ENCODE assay signal across 19 cellular contexts in the genomic region with DNA sequence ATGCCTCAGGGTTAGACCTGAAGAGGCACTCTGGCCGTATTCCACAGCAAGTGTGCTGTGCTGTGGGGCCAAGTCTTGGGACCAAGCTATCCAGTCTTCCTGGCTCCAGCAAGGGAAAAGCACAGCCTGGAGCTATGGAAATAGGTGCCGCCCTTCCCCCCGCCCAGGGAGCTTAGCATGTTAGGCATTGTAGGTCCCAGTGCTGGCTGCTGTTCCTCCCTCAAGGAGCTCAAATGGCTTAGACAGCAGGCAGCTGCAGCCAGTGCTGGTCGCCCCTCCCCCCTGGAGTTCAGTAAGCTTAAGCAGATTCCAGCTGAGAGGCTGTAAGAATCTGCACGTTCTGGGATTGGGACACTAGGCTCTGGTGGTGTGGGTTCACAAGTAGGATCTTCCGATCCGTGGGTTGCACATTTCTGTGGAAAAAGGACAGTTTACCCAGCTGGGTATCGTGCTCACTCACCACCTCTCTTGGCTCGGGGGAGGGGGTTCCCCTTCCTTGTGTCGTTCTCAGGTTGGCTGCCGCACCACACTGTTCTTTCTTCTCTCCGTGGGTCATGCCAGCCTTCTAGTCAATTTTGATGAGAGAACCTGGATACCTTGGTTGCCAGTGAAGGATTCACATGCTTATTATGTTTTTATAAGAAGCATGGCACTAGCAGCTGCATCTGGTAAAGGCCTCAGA.
DNase-seq lines count a peak whose midpoint lies in the region; ATAC-seq, FAIRE-seq and TF ChIP-seq lines count a peak whose summit lies in the region.
"Had no signal": no experiment of that assay in that cellular context is flagged by ENCODE, and none has a peak within 500 bp of the region (broad histone marks: within the 10 kb centered on the region; RNA-seq: fewer than 3 reads in every experiment).

No MANE protein-coding gene starts in this region.

- no peak for TF ChIP-seq RAD21 in A549 (conservative IDR thresholded peaks at IDR 0.05 in 1 of 2, IDR thresholded peaks at IDR 0.05 in 1 of 2)

- no peaks in the 10 kb centered on the region for H3K36me3 Mint-ChIP-seq in mesothelial cell of epicardium

- DNase-seq in A549 (ENCODE audit: low read depth in 1 of 2, low spot score in 1 of 2) (peak in 1 of 2 experiments; percentile 38), NCI-H1105 (lab: John Stamatoyannopoulos, UW) (peak; percentile 34), mesothelial cell of epicardium (ENCODE audit: low spot score in 2 of 2, unreplicated experiment in 2 of 2) (peak; percentile 28 to 55), MG63 (no peak), gastrocnemius medialis (no peak), NCI-H1436 treated with DMSO at 0.1 percent for 48 hours (lab: John Stamatoyannopoulos, UW) (no peak), OCI-M1 (lab: John Stamatoyannopoulos, UW) (no peak)
- DNase-seq: activated CD4-positive, alpha-beta T cell treated with anti-CD3 and anti-CD28 coated beads, Interleukin-2, amount 50 U/mL, for 1 hour; effector CD4-positive, alpha-beta T cell; left ventricle myocardium inferior; NCI-H1436; stimulated activated CD8-positive, alpha-beta memory T cell treated with anti-CD3 and anti-CD28 coated beads, Interleukin-4, amount 100 ng/mL, for 48 hours; T-helper 1 cell; upper lobe of right lung had no signal

- intact Hi-C loops in gastrocnemius medialis (cut with DNase I; ENCODE audit: low total_unique reads): no loop called here

- in situ Hi-C loops in gastrocnemius medialis (cut with MboI; ENCODE audit: low sequenced_read_pairs in 4 of 4): no loop called here

- no peak overlapping the region for H3K27ac Mint-ChIP-seq in mesothelial cell of epicardium
- H3K27ac Mint-ChIP-seq: activated T-helper 1 cell treated with anti-CD3 and anti-CD28 coated beads, Interleukin-12 subunit alpha, Interleukin-12 subunit beta, Interleukin-2, Interleukin-4 antibody, amounts not matched to agents 30 ng/mL and 10 ng/mL and 1 ng/mL, durations not matched to agents 14 hours and 24 hours and 36 hours had no signal

- CTCF ChIA-PET in A549 (lab: Yijun Ruan, JAX): interaction anchor here (1.1 kb wide), 1 partner anchor 1204 kb away, joined by 3 read pairs; no protein-coding TSS in a partner anchor

- no peak for TF ChIP-seq EP300 in A549 (IDR thresholded peaks at IDR 0.05)

- FAIRE-seq in A549 (lab: Jason Lieb, UNC): no peak
- FAIRE-seq: frontal cortex, GM12892 had no signal

- peaks cover 23% of the 10 kb centered on the region; the same call in 2 of the 3 replicates for H3K4me1 ChIP-seq in A549
- H3K4me1 ChIP-seq in gastrocnemius medialis: no peaks in the 10 kb centered on the region
- H3K4me1 ChIP-seq: ascending aorta, left ventricle myocardium inferior, upper lobe of right lung had no signal

- H3K4me2 ChIP-seq in A549: peak overlapping the region; percentile 26; the same call in 1 of the 3 replicates

- 77% methylated on average over 11 of the region's 12 CpGs for WGBS in A549 (ENCODE audit: missing lambda C conversion rate)

- peaks cover 10% of the 10 kb centered on the region for H3K4me1 Mint-ChIP-seq in mesothelial cell of epicardium

- peaks cover 19% of the 10 kb centered on the region for H3K9me3 Mint-ChIP-seq in mesothelial cell of epicardium

- TF ChIP-seq POLR2A in A549 (IDR thresholded peaks at IDR 0.05; ENCODE audit: low read length) (no peak), gastrocnemius medialis (IDR thresholded peaks at IDR 0.05) (no peak)

- H3K27ac ChIP-seq in A549: peak overlapping the region in 1 of 2 experiments; percentile 24; a peak in 1 of 6 replicates
- peak overlapping the region; percentile 8 for H3K27ac ChIP-seq in cingulate gyrus (ENCODE audit: low read depth, low read length)
- H3K27ac ChIP-seq in gastrocnemius medialis: no peak overlapping the region
- H3K27ac ChIP-seq: ascending aorta, left ventricle myocardium inferior, upper lobe of right lung had no signal

- ATAC-seq in A549 (peak in 1 of 2 experiments; percentile 27; a peak in 2 of 6 replicates), gastrocnemius medialis (no peak)
- ATAC-seq: upper lobe of right lung had no signal

- peaks cover 8% of the 10 kb centered on the region; the same call in 2 of the 3 replicates for H3K9me3 ChIP-seq in A549
- no peaks in the 10 kb centered on the region for H3K9me3 ChIP-seq in MG63
- no peaks in the 10 kb centered on the region for H3K9me3 ChIP-seq in gastrocnemius medialis
- H3K9me3 ChIP-seq: ascending aorta, upper lobe of right lung had no signal

- POLR2A ChIA-PET in A549 (lab: Yijun Ruan, JAX): no interaction called here

- H3K4me3 ChIP-seq in A549 (no peak overlapping the region), MG63 (no peak overlapping the region), gastrocnemius medialis (no peak overlapping the region)
- H3K4me3 ChIP-seq: ascending aorta, left ventricle myocardium inferior, upper lobe of right lung had no signal

- H3K27me3 ChIP-seq in MG63: no peaks in the 10 kb centered on the region
- H3K27me3 ChIP-seq in gastrocnemius medialis: no peaks in the 10 kb centered on the region
- H3K27me3 ChIP-seq: ascending aorta, upper lobe of right lung had no signal

- no peak overlapping the region for H3K4me3 Mint-ChIP-seq in mesothelial cell of epicardium
- H3K4me3 Mint-ChIP-seq: activated T-helper 1 cell treated with anti-CD3 and anti-CD28 coated beads, Interleukin-12 subunit alpha, Interleukin-12 subunit beta, Interleukin-2, Interleukin-4 antibody, amounts not matched to agents 30 ng/mL and 10 ng/mL and 1 ng/mL, durations not matched to agents 14 hours and 24 hours and 36 hours had no signal

- no peak for TF ChIP-seq CTCF in A549 (IDR thresholded peaks at IDR 0.05)
- no peak for TF ChIP-seq CTCF in mesothelial cell of epicardium (IDR thresholded peaks at IDR 0.05; ENCODE audit: unreplicated experiment)
- TF ChIP-seq CTCF in gastrocnemius medialis (IDR thresholded peaks at IDR 0.05 in 4 of 5, conservative IDR thresholded peaks at IDR 0.05 in 1 of 5): no peak

- H3K36me3 ChIP-seq in MG63 (no peaks in the 10 kb centered on the region), gastrocnemius medialis (no peaks in the 10 kb centered on the region)
- H3K36me3 ChIP-seq: ascending aorta, left ventricle myocardium inferior, upper lobe of right lung had no signal

- H3K27me3 Mint-ChIP-seq in mesothelial cell of epicardium (ENCODE audit: low read depth): no peaks in the 10 kb centered on the region

TF ChIP-seq in A549, 52 proteins besides CTCF, POLR2A, EP300 and RAD21:
- no peak for TF ChIP-seq FOXS1 (CRISPR knock-in tag; IDR thresholded peaks at IDR 0.05)
- no peak for TF ChIP-seq ELK1 (IDR thresholded peaks at IDR 0.05; ENCODE audit: low read depth, low read length)
- TF ChIP-seq, protein P1, sequence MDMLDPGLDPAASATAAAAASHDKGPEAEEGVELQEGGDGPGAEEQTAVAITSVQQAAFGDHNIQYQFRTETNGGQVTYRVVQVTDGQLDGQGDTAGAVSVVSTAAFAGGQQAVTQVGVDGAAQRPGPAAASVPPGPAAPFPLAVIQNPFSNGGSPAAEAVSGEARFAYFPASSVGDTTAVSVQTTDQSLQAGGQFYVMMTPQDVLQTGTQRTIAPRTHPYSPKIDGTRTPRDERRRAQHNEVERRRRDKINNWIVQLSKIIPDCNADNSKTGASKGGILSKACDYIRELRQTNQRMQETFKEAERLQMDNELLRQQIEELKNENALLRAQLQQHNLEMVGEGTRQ (IDR thresholded peaks at IDR 0.05): no peak
- TF ChIP-seq HES2 (IDR thresholded peaks at IDR 0.05): no peak
- no peak for TF ChIP-seq CBX8 (IDR thresholded peaks at IDR 0.05)
- TF ChIP-seq FOSL2 (IDR thresholded peaks at IDR 0.05): no peak
- no peak for TF ChIP-seq FOSL2 (CRISPR knock-in tag; IDR thresholded peaks at IDR 0.05)
- TF ChIP-seq RCOR1 (IDR thresholded peaks at IDR 0.05; ENCODE audit: low read depth, low read length): no peak
- TF ChIP-seq BHLHE40 (IDR thresholded peaks at IDR 0.05; ENCODE audit: low read depth, low read length): no peak
- no peak for TF ChIP-seq ZNF302 (CRISPR knock-in tag; IDR thresholded peaks at IDR 0.05)
- no peak for TF ChIP-seq NR3C1 (IDR thresholded peaks at IDR 0.05)
- no peak for TF ChIP-seq RNF2 (IDR thresholded peaks at IDR 0.05; ENCODE audit: borderline replicate concordance, low read depth)
- no peak for TF ChIP-seq CEBPB (IDR thresholded peaks at IDR 0.05)
- no peak for TF ChIP-seq JUNB (IDR thresholded peaks at IDR 0.05)

Comparison
In these comparisons a context has a peak if more than half of its experiments do, and no peak if none do; other contexts are left out.
1. DNase-seq: peak in NCI-H1105 (single experiment) and mesothelial cell of epicardium (2 of 2); none in MG63 (single experiment), gastrocnemius medialis (0 of 2), NCI-H1436 treated with DMSO at 0.1 percent for 48 hours (single experiment) and OCI-M1 (single experiment).